Comparison of ENCODE assay signal across 8 cellular contexts in the genomic region with DNA sequence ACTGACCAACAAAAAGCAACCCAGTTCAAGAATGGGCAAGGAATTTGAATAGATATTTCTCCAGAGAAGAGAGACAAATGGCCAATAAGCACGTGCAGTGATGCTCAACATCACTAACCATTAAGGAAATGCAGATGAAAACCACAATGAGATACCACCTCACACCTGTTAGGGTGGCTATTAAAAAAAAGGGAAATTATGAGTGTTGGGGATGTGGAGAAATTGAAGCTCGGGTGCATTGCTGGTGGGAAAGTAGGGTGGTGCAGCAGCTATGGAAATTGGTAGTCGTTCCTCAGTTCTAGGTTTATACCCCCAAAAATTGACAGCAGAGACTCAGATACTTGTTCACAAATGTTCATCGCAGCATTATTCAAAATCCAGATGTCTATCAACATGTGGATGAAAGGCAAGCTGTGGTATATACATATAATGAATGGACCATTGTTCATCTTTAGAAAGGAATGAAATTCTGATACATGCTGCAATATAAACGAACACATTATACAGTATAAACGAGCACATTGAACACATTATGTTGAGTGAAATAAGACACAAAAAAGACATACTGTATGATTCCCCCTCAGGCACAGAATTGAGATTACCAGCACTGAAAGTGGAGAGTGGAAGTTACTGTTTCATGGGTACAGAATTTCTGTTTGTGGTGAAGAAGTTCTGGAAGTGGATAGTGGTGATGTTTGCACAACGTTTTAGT. TPM values are rescaled to one million over a fixed set of nuclear protein-coding genes. Genes with fewer than 3 reads are reported as not detected.
DNase-seq lines count a peak whose midpoint lies in the region; ATAC-seq and TF ChIP-seq lines count a peak whose summit lies in the region.

No MANE protein-coding gene starts in this region.

- H3K4me1 ChIP-seq in heart left ventricle (peaks cover 3 to 59% (median 42%) of the 10 kb centered on the region in 12 donors), smooth muscle cell (ENCODE audit: low read depth) (peaks cover 19% of the 10 kb centered on the region)

- H3F3A ChIP-seq in smooth muscle cell (ENCODE audit: low read depth), result peaks cover 19% of the 10 kb centered on the region

- peak overlapping the region; percentile 100 for H3K4me2 ChIP-seq in smooth muscle cell

- DNase-seq in heart left ventricle (no peak), left ventricle myocardium superior (no peak), SK-N-MC (ENCODE audit: low read depth, low spot score) (no peak), fibroblast of pulmonary artery (ENCODE audit: low read depth) (no peak), smooth muscle cell (lab: John Stamatoyannopoulos, UW; ENCODE audit: unreplicated experiment) (no peak), T-helper 9 cell (no peak), SKM-1 (lab: John Stamatoyannopoulos, UW; ENCODE audit: unreplicated experiment) (no peak)

- H3K4me3 ChIP-seq in heart left ventricle (peak overlapping the region; percentile 68 to 95 (median 80)), SK-N-MC (peak overlapping the region; percentile 89), fibroblast of pulmonary artery (replicated peaks; ENCODE audit: low read depth, low read length) (peak overlapping the region; percentile 77), smooth muscle cell (peak overlapping the region; percentile 92)

- ATAC-seq in heart left ventricle (no peak), left ventricle myocardium superior (no peak), HG02885 (IDR thresholded peaks at IDR 0.05; ENCODE audit: poor library complexity, unreplicated experiment) (no peak)

- no peak for TF ChIP-seq POLR2A in heart left ventricle (IDR thresholded peaks at IDR 0.05)

- no peaks in the 10 kb centered on the region for H3K9me3 ChIP-seq in heart left ventricle
- no peaks in the 10 kb centered on the region for H3K9me3 ChIP-seq in SK-N-MC (ENCODE audit: low read depth, low read length)
- no peaks in the 10 kb centered on the region for H3K9me3 ChIP-seq in smooth muscle cell (replicated peaks; ENCODE audit: low read depth)

- H4K20me1 ChIP-seq in smooth muscle cell (ENCODE audit: low read depth), result peaks cover 39% of the 10 kb centered on the region

- intact Hi-C loops in heart left ventricle (cut with DNase I), result no loop called here
- intact Hi-C loops in left ventricle myocardium superior (cut with micrococcal nuclease), result no loop called here

- peak overlapping the region; percentile 80 for H2AFZ ChIP-seq in smooth muscle cell (ENCODE audit: low read depth)

- H3K27ac ChIP-seq in heart left ventricle (peak overlapping the region; percentile 51 to 97 (median 92)), SK-N-MC (peak overlapping the region; percentile 77), smooth muscle cell (ENCODE audit: low read depth) (peak overlapping the region; percentile 80)

- WGBS in heart left ventricle, 4 donors, result 23 to 28% (median 25%) methylated on average over 7 of the region's 7 CpGs
- 63% methylated on average over 7 of the region's 7 CpGs for WGBS in smooth muscle cell (ENCODE audit: low lambda C conversion rate)

- H3K9ac ChIP-seq in SK-N-MC (ENCODE audit: insufficient read length) (peak overlapping the region; percentile 98), smooth muscle cell (ENCODE audit: low read depth) (peak overlapping the region; percentile 82)

- peaks cover 45% of the 10 kb centered on the region for H3K79me2 ChIP-seq in smooth muscle cell (ENCODE audit: low read depth)

- TF ChIP-seq CTCF in heart left ventricle (IDR thresholded peaks at IDR 0.05), result no peak
- no peak for TF ChIP-seq CTCF in fibroblast of pulmonary artery (IDR thresholded peaks at IDR 0.05; ENCODE audit: low read length, missing control alignments)
- no peak for TF ChIP-seq CTCF in smooth muscle cell (IDR thresholded peaks at IDR 0.05; ENCODE audit: borderline replicate concordance, insufficient read depth, poor library complexity, severe bottlenecking)

- no peaks in the 10 kb centered on the region for H3K36me3 ChIP-seq in heart left ventricle
- peaks cover 27% of the 10 kb centered on the region for H3K36me3 ChIP-seq in SK-N-MC (ENCODE audit: insufficient read depth, low read length)
- H3K36me3 ChIP-seq in smooth muscle cell (ENCODE audit: low read depth), result no peaks in the 10 kb centered on the region

- H3K27me3 ChIP-seq in heart left ventricle (no peaks in the 10 kb centered on the region), smooth muscle cell (ENCODE audit: low read depth) (no peaks in the 10 kb centered on the region)

RNA-seq across cellular contexts. Expression of a gene that starts 0.9 kb away (rescaled TPM):
- total RNA-seq in heart left ventricle (10 to 100 TPM in 5 of 9 donors, 1 to 10 TPM in 4; 7.0 to 17.5 (median 12.1) TPM), left ventricle myocardium superior (9.5 TPM), smooth muscle cell (12.0 and 20.6 TPM in 2 replicates)
- polyA plus RNA-seq in heart left ventricle (1 to 10 TPM; 3.2 to 6.2 TPM), smooth muscle cell (10.6 and 12.1 TPM in 2 replicates)

RNA-seq across cellular contexts. Expression of a gene that starts 33.8 kb away (rescaled TPM):
- 10 to 100 TPM; 13.4 to 25.5 (median 20.3) TPM for total RNA-seq in heart left ventricle
- 10 to 100 TPM; 28.9 to 42.0 TPM for polyA plus RNA-seq in heart left ventricle
- 22.2 TPM for total RNA-seq in left ventricle myocardium superior
- 22.4 and 26.1 TPM in 2 replicates for total RNA-seq in smooth muscle cell
- 34.1 and 46.6 TPM in 2 replicates for polyA plus RNA-seq in smooth muscle cell
